In genomic region chr3:71080517-71081083, GRCh38 we compare ENCODE assay signal across 18 cellular contexts.
A peak's percentile ranks its signal among the peaks of the same experiment; 100 is the strongest.
DNase-seq lines count a peak whose midpoint lies in the region; ATAC-seq, FAIRE-seq and TF ChIP-seq lines count a peak whose summit lies in the region.
"Had no signal": no experiment of that assay in that cellular context is flagged by ENCODE, and none has a peak within 500 bp of the region (broad histone marks: within the 10 kb centered on the region; RNA-seq: fewer than 3 reads in every experiment).

No MANE protein-coding gene starts in this region.

- peaks cover 13% of the 10 kb centered on the region for H3K36me3 ChIP-seq in CD4-positive, CD25-positive, alpha-beta regulatory T cell (ENCODE audit: control insufficient read depth, insufficient read depth, low read length)
- H3K36me3 ChIP-seq in kidney (ENCODE audit: control insufficient read depth in 1 of 2, insufficient read depth in 2 of 2, low read length in 2 of 2): no peaks in the 10 kb centered on the region
- H3K36me3 ChIP-seq: heart left ventricle, tibial artery had no signal

- H3K36me3 Mint-ChIP-seq in CD4-positive, CD25-positive, alpha-beta regulatory T cell: peaks cover 23% of the 10 kb centered on the region
- peaks cover 43% of the 10 kb centered on the region for H3K36me3 Mint-ChIP-seq in activated CD8-positive, alpha-beta T cell treated with anti-CD3 and anti-CD28 coated beads, Interleukin-2, amount 10 ng/mL, durations not matched to agents 7 days and 5 days (ENCODE audit: low read depth)
- H3K36me3 Mint-ChIP-seq: WTC11 had no signal

- H3K9ac ChIP-seq in kidney (ENCODE audit: low read length in 2 of 2): no peak overlapping the region

- intact Hi-C loops in kidney (cut with DNase I): no loop called here

- H3K27ac ChIP-seq in CD4-positive, CD25-positive, alpha-beta regulatory T cell (ENCODE audit: insufficient read depth, low read length, poor library complexity, severe bottlenecking): peak overlapping the region; percentile 64
- H3K27ac ChIP-seq in kidney (ENCODE audit: low read depth in 2 of 2, low read length in 2 of 2): no peak overlapping the region
- H3K27ac ChIP-seq: tibial artery had no signal

- CTCF ChIA-PET in activated CD8-positive, alpha-beta T cell treated with anti-CD3 and anti-CD28 coated beads, Interleukin-2, amount 10 ng/mL, durations not matched to agents 7 days and 5 days (lab: Charles Lee): interaction anchor here (1.0 to 4.5 kb wide), 2 partner anchors 11 to 18 kb away, joined by 3 to 22 read pairs; no protein-coding TSS in a partner anchor

- FAIRE-seq in kidney (lab: Jason Lieb, UNC): no peak

- peak overlapping the region; percentile 34 for H3K4me3 ChIP-seq in CD4-positive, CD25-positive, alpha-beta regulatory T cell (ENCODE audit: low read depth, low read length)
- H3K4me3 ChIP-seq in kidney (ENCODE audit: low read length in 2 of 2): no peak overlapping the region
- H3K4me3 ChIP-seq: heart left ventricle, tibial artery had no signal

- H3K9me3 Mint-ChIP-seq in CD4-positive, CD25-positive, alpha-beta regulatory T cell: peaks cover 0 to 1% (median 0%) of the 10 kb centered on the region in 7 donors
- no peaks in the 10 kb centered on the region for H3K9me3 Mint-ChIP-seq in activated CD8-positive, alpha-beta T cell treated with anti-CD3 and anti-CD28 coated beads, Interleukin-2, amount 10 ng/mL, durations not matched to agents 7 days and 5 days (ENCODE audit: insufficient read depth)
- H3K9me3 Mint-ChIP-seq: endodermal cell, WTC11 had no signal

- in situ Hi-C loops in ACHN (cut with HindIII; ENCODE audit: low pct_ligation_motif_present, low pct_unique_long_range_greater_than_20kb, low sequenced_read_pairs): no loop called here

- TF ChIP-seq CTCF in kidney (IDR thresholded peaks at IDR 0.05; ENCODE audit: borderline replicate concordance, extremely low read depth, insufficient read depth): no peak

- peaks cover 68% of the 10 kb centered on the region for H3K4me1 ChIP-seq in CD4-positive, CD25-positive, alpha-beta regulatory T cell (ENCODE audit: control insufficient read depth, insufficient read depth, low read length, poor library complexity, severe bottlenecking)
- no peaks in the 10 kb centered on the region for H3K4me1 ChIP-seq in kidney (ENCODE audit: control insufficient read depth in 1 of 2, insufficient read depth in 1 of 2, low read depth in 1 of 2, low read length in 2 of 2)

- H3K27me3 Mint-ChIP-seq in CD4-positive, CD25-positive, alpha-beta regulatory T cell: no peaks in the 10 kb centered on the region
- H3K27me3 Mint-ChIP-seq in activated CD8-positive, alpha-beta T cell treated with anti-CD3 and anti-CD28 coated beads, Interleukin-2, amount 10 ng/mL, durations not matched to agents 7 days and 5 days (ENCODE audit: low read depth): no peaks in the 10 kb centered on the region
- H3K27me3 Mint-ChIP-seq: progenitor cell of endocrine pancreas had no signal

- POLR2A ChIA-PET in activated CD8-positive, alpha-beta T cell treated with anti-CD3 and anti-CD28 coated beads, Interleukin-2, amount 10 ng/mL, durations not matched to agents 7 days and 5 days (lab: Charles Lee): interaction anchor here (0.7 kb wide), 1 partner anchor 15 kb away, joined by 3 read pairs; no protein-coding TSS in a partner anchor

- H3K9me3 ChIP-seq in CD4-positive, CD25-positive, alpha-beta regulatory T cell (ENCODE audit: control insufficient read depth in 2 of 2, low read length in 2 of 2): no peaks in the 10 kb centered on the region
- H3K9me3 ChIP-seq in kidney (ENCODE audit: control insufficient read depth in 1 of 2, low read length in 2 of 2): no peaks in the 10 kb centered on the region
- H3K9me3 ChIP-seq: heart left ventricle, tibial artery had no signal

- peak overlapping the region; percentile 43 to 80 (median 64) for H3K4me3 Mint-ChIP-seq in CD4-positive, CD25-positive, alpha-beta regulatory T cell
- H3K4me3 Mint-ChIP-seq in activated CD8-positive, alpha-beta T cell treated with anti-CD3 and anti-CD28 coated beads, Interleukin-2, amount 10 ng/mL, durations not matched to agents 7 days and 5 days: no peak overlapping the region
- H3K4me3 Mint-ChIP-seq: endodermal cell, WTC11 had no signal

- H3K27me3 ChIP-seq in CD4-positive, CD25-positive, alpha-beta regulatory T cell (ENCODE audit: control insufficient read depth, insufficient read depth, low read length): no peaks in the 10 kb centered on the region
- H3K27me3 ChIP-seq: heart left ventricle, tibial artery had no signal

- peak overlapping the region; percentile 81 to 95 (median 83) for H3K27ac Mint-ChIP-seq in CD4-positive, CD25-positive, alpha-beta regulatory T cell
- peak overlapping the region; percentile 53 for H3K27ac Mint-ChIP-seq in activated CD8-positive, alpha-beta T cell treated with anti-CD3 and anti-CD28 coated beads, Interleukin-2, amount 10 ng/mL, durations not matched to agents 7 days and 5 days
- H3K27ac Mint-ChIP-seq: endodermal cell, progenitor cell of endocrine pancreas, WTC11 had no signal

- peak; percentile 52 for DNase-seq in ACHN
- peak in 1 of 3 donors; percentile 40 for DNase-seq in CD4-positive, CD25-positive, alpha-beta regulatory T cell
- no peak for DNase-seq in activated CD8-positive, alpha-beta T cell treated with anti-CD3 and anti-CD28 coated beads, Interleukin-2, amount 10 ng/mL, durations not matched to agents 7 days and 5 days
- DNase-seq in kidney tubule cell (ENCODE audit: low spot score): peak; percentile 72
- DNase-seq in kidney: no peak
- DNase-seq: activated CD8-positive, alpha-beta memory T cell treated with anti-CD3 and anti-CD28 coated beads, Interleukin-2, amount 50 U/mL, for 4 hours; amygdala; endodermal cell; H7; heart left ventricle; NCI-H187 treated with DMSO at 0.1 percent for 48 hours; Right ventricle myocardium superior; tibial artery had no signal

- ATAC-seq in CD4-positive, CD25-positive, alpha-beta regulatory T cell (ENCODE audit: low read depth in 2 of 2): no peak
- ATAC-seq in activated CD8-positive, alpha-beta T cell treated with anti-CD3 and anti-CD28 coated beads, Interleukin-2, amount 10 ng/mL, durations not matched to agents 7 days and 5 days: peak; percentile 19
- ATAC-seq in GM21825 (IDR thresholded peaks at IDR 0.05; ENCODE audit: unreplicated experiment) (no peak), HG03025 (IDR thresholded peaks at IDR 0.05; ENCODE audit: low FRiP score, unreplicated experiment) (no peak), HG03108 (IDR thresholded peaks at IDR 0.05; ENCODE audit: unreplicated experiment) (no peak)
- ATAC-seq: heart left ventricle, WTC11 had no signal

- H3K4me1 Mint-ChIP-seq in CD4-positive, CD25-positive, alpha-beta regulatory T cell: peaks cover 59 to 93% (median 74%) of the 10 kb centered on the region in 4 donors
- peaks cover 83% of the 10 kb centered on the region for H3K4me1 Mint-ChIP-seq in activated CD8-positive, alpha-beta T cell treated with anti-CD3 and anti-CD28 coated beads, Interleukin-2, amount 10 ng/mL, durations not matched to agents 7 days and 5 days (ENCODE audit: low read depth)

Comparison
In these comparisons a context has a peak if more than half of its experiments do, and no peak if none do; other contexts are left out.
1. DNase-seq: peak in ACHN (single experiment) and kidney tubule cell (single experiment); none in activated CD8-positive, alpha-beta T cell treated with anti-CD3 and anti-CD28 coated beads, Interleukin-2, amount 10 ng/mL, durations not matched to agents 7 days and 5 days (single experiment) and kidney (single experiment).